In genomic region chr11:6646631-6647281, GRCh38 we compare ENCODE assay signal across 8 cellular contexts. TPM values are rescaled to one million over a fixed set of nuclear protein-coding genes. Genes with fewer than 3 reads are reported as not detected.
DNase-seq lines count a peak whose midpoint lies in the region; ATAC-seq, FAIRE-seq and TF ChIP-seq lines count a peak whose summit lies in the region.

No MANE protein-coding gene starts in this region.

- no peaks in the 10 kb centered on the region for H3K36me3 ChIP-seq in PC-3 (ENCODE audit: low read depth, low read length)

- no peak overlapping the region for H3K27ac Mint-ChIP-seq in activated naive CD8-positive, alpha-beta T cell treated with anti-CD3 and anti-CD28 coated beads, Interleukin-2, amount 10 ng/mL, durations not matched to agents 7 days and 5 days

- CTCF ChIA-PET in PC-3 (lab: Charles Lee) = no interaction called here

- FAIRE-seq in frontal cortex (lab: Jason Lieb, UNC) = no peak

- no peaks in the 10 kb centered on the region for H3K79me2 ChIP-seq in PC-3 (ENCODE audit: low read length)

- peak; percentile 64 for DNase-seq in GM04504 (ENCODE audit: low read depth)
- DNase-seq in activated naive CD8-positive, alpha-beta T cell treated with anti-CD3 and anti-CD28 coated beads, Interleukin-2, amount 10 ng/mL, durations not matched to agents 7 days and 5 days = peak; percentile 58
- peak; percentile 21 for DNase-seq in medulla oblongata (ENCODE audit: extremely low spot score)
- DNase-seq in frontal cortex (ENCODE audit: low spot score in 2 of 2) = no peak
- DNase-seq in NCI-H2227 (lab: John Stamatoyannopoulos, UW; ENCODE audit: unreplicated experiment) = no peak
- no peak for DNase-seq in PC-3

- no peaks in the 10 kb centered on the region for H3K9me3 Mint-ChIP-seq in activated naive CD8-positive, alpha-beta T cell treated with anti-CD3 and anti-CD28 coated beads, Interleukin-2, amount 10 ng/mL, durations not matched to agents 7 days and 5 days

- H3K27me3 Mint-ChIP-seq in activated naive CD8-positive, alpha-beta T cell treated with anti-CD3 and anti-CD28 coated beads, Interleukin-2, amount 10 ng/mL, durations not matched to agents 7 days and 5 days = no peaks in the 10 kb centered on the region

- peaks cover 39% of the 10 kb centered on the region for H3K27me3 ChIP-seq in PC-3 (ENCODE audit: low read length)

- intact Hi-C loops in PC-3 (cut with micrococcal nuclease) = no loop called here

- no peak overlapping the region for H3K27ac ChIP-seq in PC-3 (ENCODE audit: low read length)

- no peak overlapping the region for H3K4me2 ChIP-seq in PC-3 (ENCODE audit: low read length)

- H3K4me3 ChIP-seq in PC-3 (ENCODE audit: low read length) = no peak overlapping the region

- H2AFZ ChIP-seq in PC-3 (ENCODE audit: low read length) = no peak overlapping the region

- BruUV-seq in PC-3 (replicated peaks; lab: Mats Ljungman, UMichigan) = no TSS peak

- no peak for TF ChIP-seq CTCF in PC-3 (conservative IDR thresholded peaks at IDR 0.05; ENCODE audit: low read depth, low read length)

- ATAC-seq in GM21390 (IDR thresholded peaks at IDR 0.05; ENCODE audit: unreplicated experiment) (peak; percentile 96), HG03571 (IDR thresholded peaks at IDR 0.05; ENCODE audit: unreplicated experiment) (peak; percentile 94), PC-3 (no peak)
- ATAC-seq in activated naive CD8-positive, alpha-beta T cell treated with anti-CD3 and anti-CD28 coated beads, Interleukin-2, amount 10 ng/mL, durations not matched to agents 7 days and 5 days (ENCODE audit: low read depth) = peak; percentile 69

- H3K9me2 ChIP-seq in PC-3 (replicated peaks; ENCODE audit: low read length) = no peaks in the 10 kb centered on the region

- no peaks in the 10 kb centered on the region for H3F3A ChIP-seq in PC-3 (ENCODE audit: low read length, unreplicated experiment)

- no peaks in the 10 kb centered on the region for H3K9me3 ChIP-seq in PC-3 (ENCODE audit: low read length)

- no peak overlapping the region for H3K9ac ChIP-seq in PC-3 (ENCODE audit: low read length)

- H3K4me1 Mint-ChIP-seq in activated naive CD8-positive, alpha-beta T cell treated with anti-CD3 and anti-CD28 coated beads, Interleukin-2, amount 10 ng/mL, durations not matched to agents 7 days and 5 days = peaks cover 2% of the 10 kb centered on the region

- no peaks in the 10 kb centered on the region for H3K36me3 Mint-ChIP-seq in activated naive CD8-positive, alpha-beta T cell treated with anti-CD3 and anti-CD28 coated beads, Interleukin-2, amount 10 ng/mL, durations not matched to agents 7 days and 5 days

- H3K4me3 Mint-ChIP-seq in activated naive CD8-positive, alpha-beta T cell treated with anti-CD3 and anti-CD28 coated beads, Interleukin-2, amount 10 ng/mL, durations not matched to agents 7 days and 5 days = no peak overlapping the region

- no peaks in the 10 kb centered on the region; the same call in 1 of the 2 replicates for H3K4me1 ChIP-seq in PC-3 (ENCODE audit: insufficient read depth, low read length)

- no peaks in the 10 kb centered on the region for H4K20me1 ChIP-seq in PC-3 (ENCODE audit: low read length)

- POLR2A ChIA-PET in activated naive CD8-positive, alpha-beta T cell treated with anti-CD3 and anti-CD28 coated beads, Interleukin-2, amount 10 ng/mL, durations not matched to agents 7 days and 5 days (lab: Charles Lee) = interaction anchor here (0.5 to 3.1 kb wide), 7 partner anchors 28 to 261 kb away, joined by 3 to 16 read pairs (median 4); partner anchors contain the start of genes TAF10 and TPP1
- POLR2A ChIA-PET in PC-3 (lab: Charles Lee; ENCODE audit: unreplicated experiment) = no interaction called here

RNA-seq across cellular contexts. Expression of gene DCHS1, which starts 8.9 kb away (rescaled TPM):
- total RNA-seq in activated naive CD8-positive, alpha-beta T cell treated with anti-CD3 and anti-CD28 coated beads, Interleukin-2, amount 10 ng/mL, durations not matched to agents 7 days and 5 days = 1 to 10 TPM; 2.1 to 2.5 TPM
- total RNA-seq in frontal cortex (38.3 TPM), PC-3 (2014; rRNA removed) (under 0.01 TPM in 1 of 2 replicates, not detected in the other)

RNA-seq across cellular contexts. Expression of gene TPP1, which starts 27.5 kb away (rescaled TPM):
- total RNA-seq in activated naive CD8-positive, alpha-beta T cell treated with anti-CD3 and anti-CD28 coated beads, Interleukin-2, amount 10 ng/mL, durations not matched to agents 7 days and 5 days = 100 to 1,000 TPM; 114 to 120 TPM
- total RNA-seq in frontal cortex (3.3 TPM), PC-3 (2014; rRNA removed) (21.6 and 48.3 TPM in 2 replicates)

RNA-seq across cellular contexts. Expression of gene TAF10, which starts 34.7 kb away (rescaled TPM):
- total RNA-seq in activated naive CD8-positive, alpha-beta T cell treated with anti-CD3 and anti-CD28 coated beads, Interleukin-2, amount 10 ng/mL, durations not matched to agents 7 days and 5 days = 100 to 1,000 TPM; 154 to 156 TPM
- total RNA-seq in frontal cortex (10.2 TPM), PC-3 (2014; rRNA removed) (102 and 128 TPM in 2 replicates)

RNA-seq across cellular contexts. Expression of gene MRPL17, which starts 36.4 kb away (rescaled TPM):
- 10 to 100 TPM; 50.9 to 51.4 TPM for total RNA-seq in activated naive CD8-positive, alpha-beta T cell treated with anti-CD3 and anti-CD28 coated beads, Interleukin-2, amount 10 ng/mL, durations not matched to agents 7 days and 5 days
- total RNA-seq in frontal cortex (18.8 TPM), PC-3 (2014; rRNA removed) (72.5 and 78.1 TPM in 2 replicates)

RNA-seq across cellular contexts. Expression of gene ILK, which starts 43.2 kb away (rescaled TPM):
- total RNA-seq in activated naive CD8-positive, alpha-beta T cell treated with anti-CD3 and anti-CD28 coated beads, Interleukin-2, amount 10 ng/mL, durations not matched to agents 7 days and 5 days = 100 to 1,000 TPM; 195 to 207 TPM
- total RNA-seq in frontal cortex (48.1 TPM), PC-3 (2014; rRNA removed) (73.0 and 73.9 TPM in 2 replicates)

Comparison
In these comparisons a context has a peak if more than half of its experiments do, and no peak if none do; other contexts are left out.
1. DNase-seq: peak in GM04504 (single experiment), activated naive CD8-positive, alpha-beta T cell treated with anti-CD3 and anti-CD28 coated beads, Interleukin-2, amount 10 ng/mL, durations not matched to agents 7 days and 5 days (single experiment) and medulla oblongata (single experiment); none in frontal cortex (0 of 2), NCI-H2227 (single experiment) and PC-3 (single experiment).
2. RNA of gene DCHS1, which starts 8.9 kb away (total RNA-seq): 38.3 TPM in frontal cortex (single experiment); 2.1 to 2.5 TPM in activated naive CD8-positive, alpha-beta T cell treated with anti-CD3 and anti-CD28 coated beads, Interleukin-2, amount 10 ng/mL, durations not matched to agents 7 days and 5 days and under 0.01 TPM in PC-3; every median in the first group is over 10 times any median in the second.